In the genomic region with DNA sequence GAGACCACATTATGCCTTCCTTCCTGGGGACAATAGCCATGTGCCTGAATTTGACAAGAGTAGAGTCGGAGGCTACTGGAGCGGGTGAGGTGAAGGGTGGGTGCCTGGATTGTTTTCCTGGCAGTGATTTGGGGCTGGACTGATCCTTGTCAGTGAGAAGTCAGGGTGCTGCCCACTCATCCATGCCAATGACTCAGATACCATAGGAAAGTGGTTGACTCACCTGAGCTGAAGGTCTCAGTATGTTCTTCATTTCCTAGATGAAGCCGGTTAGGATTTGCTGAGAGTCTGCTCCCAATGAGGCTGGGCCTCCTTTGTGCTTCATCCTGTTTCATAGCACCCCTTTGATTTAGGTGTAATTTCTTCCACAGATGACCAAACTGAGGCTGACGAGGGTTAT, we compare ENCODE assay signal across 1 cellular context.
TF ChIP-seq lines count a peak whose summit lies in the region.

No MANE protein-coding gene starts in this region.

TF ChIP-seq in GM23338, 12 proteins besides CTCF, POLR2A, EP300 and RAD21:
- TF ChIP-seq, protein P1, sequence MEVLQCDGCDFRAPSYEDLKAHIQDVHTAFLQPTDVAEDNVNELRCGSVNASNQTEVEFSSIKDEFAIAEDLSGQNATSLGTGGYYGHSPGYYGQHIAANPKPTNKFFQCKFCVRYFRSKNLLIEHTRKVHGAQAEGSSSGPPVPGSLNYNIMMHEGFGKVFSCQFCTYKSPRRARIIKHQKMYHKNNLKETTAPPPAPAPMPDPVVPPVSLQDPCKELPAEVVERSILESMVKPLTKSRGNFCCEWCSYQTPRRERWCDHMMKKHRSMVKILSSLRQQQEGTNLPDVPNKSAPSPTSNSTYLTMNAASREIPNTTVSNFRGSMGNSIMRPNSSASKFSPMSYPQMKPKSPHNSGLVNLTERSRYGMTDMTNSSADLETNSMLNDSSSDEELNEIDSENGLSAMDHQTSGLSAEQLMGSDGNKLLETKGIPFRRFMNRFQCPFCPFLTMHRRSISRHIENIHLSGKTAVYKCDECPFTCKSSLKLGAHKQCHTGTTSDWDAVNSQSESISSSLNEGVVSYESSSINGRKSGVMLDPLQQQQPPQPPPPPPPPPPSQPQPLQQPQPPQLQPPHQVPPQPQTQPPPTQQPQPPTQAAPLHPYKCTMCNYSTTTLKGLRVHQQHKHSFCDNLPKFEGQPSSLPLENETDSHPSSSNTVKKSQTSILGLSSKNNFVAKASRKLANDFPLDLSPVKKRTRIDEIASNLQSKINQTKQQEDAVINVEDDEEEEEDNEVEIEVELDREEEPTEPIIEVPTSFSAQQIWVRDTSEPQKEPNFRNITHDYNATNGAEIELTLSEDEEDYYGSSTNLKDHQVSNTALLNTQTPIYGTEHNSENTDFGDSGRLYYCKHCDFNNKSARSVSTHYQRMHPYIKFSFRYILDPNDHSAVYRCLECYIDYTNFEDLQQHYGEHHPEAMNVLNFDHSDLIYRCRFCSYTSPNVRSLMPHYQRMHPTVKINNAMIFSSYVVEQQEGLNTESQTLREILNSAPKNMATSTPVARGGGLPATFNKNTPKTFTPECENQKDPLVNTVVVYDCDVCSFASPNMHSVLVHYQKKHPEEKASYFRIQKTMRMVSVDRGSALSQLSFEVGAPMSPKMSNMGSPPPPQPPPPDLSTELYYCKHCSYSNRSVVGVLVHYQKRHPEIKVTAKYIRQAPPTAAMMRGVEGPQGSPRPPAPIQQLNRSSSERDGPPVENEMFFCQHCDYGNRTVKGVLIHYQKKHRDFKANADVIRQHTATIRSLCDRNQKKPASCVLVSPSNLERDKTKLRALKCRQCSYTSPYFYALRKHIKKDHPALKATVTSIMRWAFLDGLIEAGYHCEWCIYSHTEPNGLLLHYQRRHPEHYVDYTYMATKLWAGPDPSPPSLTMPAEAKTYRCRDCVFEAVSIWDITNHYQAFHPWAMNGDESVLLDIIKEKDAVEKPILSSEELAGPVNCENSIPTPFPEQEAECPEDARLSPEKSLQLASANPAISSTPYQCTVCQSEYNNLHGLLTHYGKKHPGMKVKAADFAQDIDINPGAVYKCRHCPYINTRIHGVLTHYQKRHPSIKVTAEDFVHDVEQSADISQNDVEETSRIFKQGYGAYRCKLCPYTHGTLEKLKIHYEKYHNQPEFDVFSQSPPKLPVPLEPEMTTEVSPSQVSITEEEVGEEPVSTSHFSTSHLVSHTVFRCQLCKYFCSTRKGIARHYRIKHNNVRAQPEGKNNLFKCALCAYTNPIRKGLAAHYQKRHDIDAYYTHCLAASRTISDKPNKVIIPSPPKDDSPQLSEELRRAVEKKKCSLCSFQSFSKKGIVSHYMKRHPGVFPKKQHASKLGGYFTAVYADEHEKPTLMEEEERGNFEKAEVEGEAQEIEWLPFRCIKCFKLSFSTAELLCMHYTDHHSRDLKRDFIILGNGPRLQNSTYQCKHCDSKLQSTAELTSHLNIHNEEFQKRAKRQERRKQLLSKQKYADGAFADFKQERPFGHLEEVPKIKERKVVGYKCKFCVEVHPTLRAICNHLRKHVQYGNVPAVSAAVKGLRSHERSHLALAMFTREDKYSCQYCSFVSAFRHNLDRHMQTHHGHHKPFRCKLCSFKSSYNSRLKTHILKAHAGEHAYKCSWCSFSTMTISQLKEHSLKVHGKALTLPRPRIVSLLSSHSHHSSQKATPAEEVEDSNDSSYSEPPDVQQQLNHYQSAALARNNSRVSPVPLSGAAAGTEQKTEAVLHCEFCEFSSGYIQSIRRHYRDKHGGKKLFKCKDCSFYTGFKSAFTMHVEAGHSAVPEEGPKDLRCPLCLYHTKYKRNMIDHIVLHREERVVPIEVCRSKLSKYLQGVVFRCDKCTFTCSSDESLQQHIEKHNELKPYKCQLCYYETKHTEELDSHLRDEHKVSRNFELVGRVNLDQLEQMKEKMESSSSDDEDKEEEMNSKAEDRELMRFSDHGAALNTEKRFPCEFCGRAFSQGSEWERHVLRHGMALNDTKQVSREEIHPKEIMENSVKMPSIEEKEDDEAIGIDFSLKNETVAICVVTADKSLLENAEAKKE (CRISPR knock-in tag; IDR thresholded peaks at IDR 0.05): no peak
- TF ChIP-seq, protein P2, sequence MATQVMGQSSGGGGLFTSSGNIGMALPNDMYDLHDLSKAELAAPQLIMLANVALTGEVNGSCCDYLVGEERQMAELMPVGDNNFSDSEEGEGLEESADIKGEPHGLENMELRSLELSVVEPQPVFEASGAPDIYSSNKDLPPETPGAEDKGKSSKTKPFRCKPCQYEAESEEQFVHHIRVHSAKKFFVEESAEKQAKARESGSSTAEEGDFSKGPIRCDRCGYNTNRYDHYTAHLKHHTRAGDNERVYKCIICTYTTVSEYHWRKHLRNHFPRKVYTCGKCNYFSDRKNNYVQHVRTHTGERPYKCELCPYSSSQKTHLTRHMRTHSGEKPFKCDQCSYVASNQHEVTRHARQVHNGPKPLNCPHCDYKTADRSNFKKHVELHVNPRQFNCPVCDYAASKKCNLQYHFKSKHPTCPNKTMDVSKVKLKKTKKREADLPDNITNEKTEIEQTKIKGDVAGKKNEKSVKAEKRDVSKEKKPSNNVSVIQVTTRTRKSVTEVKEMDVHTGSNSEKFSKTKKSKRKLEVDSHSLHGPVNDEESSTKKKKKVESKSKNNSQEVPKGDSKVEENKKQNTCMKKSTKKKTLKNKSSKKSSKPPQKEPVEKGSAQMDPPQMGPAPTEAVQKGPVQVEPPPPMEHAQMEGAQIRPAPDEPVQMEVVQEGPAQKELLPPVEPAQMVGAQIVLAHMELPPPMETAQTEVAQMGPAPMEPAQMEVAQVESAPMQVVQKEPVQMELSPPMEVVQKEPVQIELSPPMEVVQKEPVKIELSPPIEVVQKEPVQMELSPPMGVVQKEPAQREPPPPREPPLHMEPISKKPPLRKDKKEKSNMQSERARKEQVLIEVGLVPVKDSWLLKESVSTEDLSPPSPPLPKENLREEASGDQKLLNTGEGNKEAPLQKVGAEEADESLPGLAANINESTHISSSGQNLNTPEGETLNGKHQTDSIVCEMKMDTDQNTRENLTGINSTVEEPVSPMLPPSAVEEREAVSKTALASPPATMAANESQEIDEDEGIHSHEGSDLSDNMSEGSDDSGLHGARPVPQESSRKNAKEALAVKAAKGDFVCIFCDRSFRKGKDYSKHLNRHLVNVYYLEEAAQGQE (IDR thresholded peaks at IDR 0.05; ENCODE audit: unreplicated experiment): no peak
- TF ChIP-seq JUNB (IDR thresholded peaks at IDR 0.05; ENCODE audit: unreplicated experiment) (no peak), STAT1 (IDR thresholded peaks at IDR 0.05; ENCODE audit: unreplicated experiment) (no peak), ZNF331 (CRISPR knock-in tag; IDR thresholded peaks at IDR 0.05; ENCODE audit: low read depth) (no peak), ZNF114 (CRISPR knock-in tag; IDR thresholded peaks at IDR 0.05) (no peak), POLR2AphosphoS5 (IDR thresholded peaks at IDR 0.05; ENCODE audit: low read depth) (no peak), EZH2 (IDR thresholded peaks at IDR 0.05; ENCODE audit: low read depth, unreplicated experiment) (no peak), EZH2phosphoT487 (IDR thresholded peaks at IDR 0.05; ENCODE audit: unreplicated experiment) (no peak), NANOG (IDR thresholded peaks at IDR 0.05; ENCODE audit: borderline replicate concordance) (no peak), CREB1 (CRISPR knock-in tag; IDR thresholded peaks at IDR 0.05; ENCODE audit: low read depth) (no peak)
- TF ChIP-seq, protein P3, sequence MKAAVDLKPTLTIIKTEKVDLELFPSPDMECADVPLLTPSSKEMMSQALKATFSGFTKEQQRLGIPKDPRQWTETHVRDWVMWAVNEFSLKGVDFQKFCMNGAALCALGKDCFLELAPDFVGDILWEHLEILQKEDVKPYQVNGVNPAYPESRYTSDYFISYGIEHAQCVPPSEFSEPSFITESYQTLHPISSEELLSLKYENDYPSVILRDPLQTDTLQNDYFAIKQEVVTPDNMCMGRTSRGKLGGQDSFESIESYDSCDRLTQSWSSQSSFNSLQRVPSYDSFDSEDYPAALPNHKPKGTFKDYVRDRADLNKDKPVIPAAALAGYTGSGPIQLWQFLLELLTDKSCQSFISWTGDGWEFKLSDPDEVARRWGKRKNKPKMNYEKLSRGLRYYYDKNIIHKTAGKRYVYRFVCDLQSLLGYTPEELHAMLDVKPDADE (IDR thresholded peaks at IDR 0.05): no peak
